In the genomic region with DNA sequence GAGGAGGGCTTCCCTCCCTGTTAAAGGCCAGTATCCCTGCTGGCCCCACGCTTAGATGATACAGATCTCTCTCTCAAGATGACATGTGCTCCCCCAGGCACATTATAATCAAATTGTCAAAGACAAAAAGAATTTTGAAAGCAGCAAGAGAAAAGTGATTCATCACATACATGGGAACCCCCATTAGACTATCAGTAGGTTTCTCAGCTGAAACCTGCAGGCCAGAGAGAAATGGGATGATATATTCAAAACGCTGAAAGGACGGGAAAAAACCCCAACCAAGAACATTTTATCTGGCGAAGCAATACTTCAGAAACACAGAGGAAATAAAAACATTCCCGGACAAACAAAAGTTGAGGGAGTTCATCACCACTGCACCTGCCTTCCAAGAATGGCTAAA, we compare ENCODE assay signal across 2 cellular contexts.
TF ChIP-seq lines count a peak whose summit lies in the region.

No MANE protein-coding gene starts in this region.

TF ChIP-seq in WTC11, 78 proteins besides CTCF, POLR2A, EP300 and RAD21:
- TF ChIP-seq NR1H2 (CRISPR knock-in tag; IDR thresholded peaks at IDR 0.05), result no peak

TF ChIP-seq in H1, 55 proteins besides CTCF, POLR2A, EP300 and RAD21:
- TF ChIP-seq SUZ12 (IDR thresholded peaks at IDR 0.05; ENCODE audit: low read length) (no peak), RNF2 (IDR thresholded peaks at IDR 0.05; ENCODE audit: borderline replicate concordance, low read depth, low read length, missing control alignments, poor library complexity, severe bottlenecking) (no peak), ASH2L (IDR thresholded peaks at IDR 0.05; ENCODE audit: low read length) (no peak), GTF2F1 (IDR thresholded peaks at IDR 0.05; ENCODE audit: borderline replicate concordance, low read depth, low read length) (no peak), KDM4A (IDR thresholded peaks at IDR 0.05; ENCODE audit: low read depth, low read length, severe bottlenecking) (no peak), NANOG (IDR thresholded peaks at IDR 0.05; ENCODE audit: insufficient read depth, low read depth, low read length, poor library complexity, severe bottlenecking) (no peak), JUN (IDR thresholded peaks at IDR 0.05; ENCODE audit: low read depth, low read length) (no peak), FOSL1 (IDR thresholded peaks at IDR 0.05; ENCODE audit: insufficient read depth, low read depth, low read length) (no peak), SP2 (IDR thresholded peaks at IDR 0.05; ENCODE audit: low read length) (no peak), HDAC2 (IDR thresholded peaks at IDR 0.05; ENCODE audit: borderline replicate concordance in 1 of 2, low read depth in 2 of 2, low read length in 2 of 2) (no peak), POU5F1 (IDR thresholded peaks at IDR 0.05; ENCODE audit: low read depth, low read length) (no peak), EZH2 (IDR thresholded peaks at IDR 0.05; ENCODE audit: low read depth, low read length, severe bottlenecking) (no peak), CREB1 (IDR thresholded peaks at IDR 0.05) (no peak), RXRA (IDR thresholded peaks at IDR 0.05; ENCODE audit: insufficient read depth, low read depth, low read length) (no peak)
- TF ChIP-seq, protein P1, sequence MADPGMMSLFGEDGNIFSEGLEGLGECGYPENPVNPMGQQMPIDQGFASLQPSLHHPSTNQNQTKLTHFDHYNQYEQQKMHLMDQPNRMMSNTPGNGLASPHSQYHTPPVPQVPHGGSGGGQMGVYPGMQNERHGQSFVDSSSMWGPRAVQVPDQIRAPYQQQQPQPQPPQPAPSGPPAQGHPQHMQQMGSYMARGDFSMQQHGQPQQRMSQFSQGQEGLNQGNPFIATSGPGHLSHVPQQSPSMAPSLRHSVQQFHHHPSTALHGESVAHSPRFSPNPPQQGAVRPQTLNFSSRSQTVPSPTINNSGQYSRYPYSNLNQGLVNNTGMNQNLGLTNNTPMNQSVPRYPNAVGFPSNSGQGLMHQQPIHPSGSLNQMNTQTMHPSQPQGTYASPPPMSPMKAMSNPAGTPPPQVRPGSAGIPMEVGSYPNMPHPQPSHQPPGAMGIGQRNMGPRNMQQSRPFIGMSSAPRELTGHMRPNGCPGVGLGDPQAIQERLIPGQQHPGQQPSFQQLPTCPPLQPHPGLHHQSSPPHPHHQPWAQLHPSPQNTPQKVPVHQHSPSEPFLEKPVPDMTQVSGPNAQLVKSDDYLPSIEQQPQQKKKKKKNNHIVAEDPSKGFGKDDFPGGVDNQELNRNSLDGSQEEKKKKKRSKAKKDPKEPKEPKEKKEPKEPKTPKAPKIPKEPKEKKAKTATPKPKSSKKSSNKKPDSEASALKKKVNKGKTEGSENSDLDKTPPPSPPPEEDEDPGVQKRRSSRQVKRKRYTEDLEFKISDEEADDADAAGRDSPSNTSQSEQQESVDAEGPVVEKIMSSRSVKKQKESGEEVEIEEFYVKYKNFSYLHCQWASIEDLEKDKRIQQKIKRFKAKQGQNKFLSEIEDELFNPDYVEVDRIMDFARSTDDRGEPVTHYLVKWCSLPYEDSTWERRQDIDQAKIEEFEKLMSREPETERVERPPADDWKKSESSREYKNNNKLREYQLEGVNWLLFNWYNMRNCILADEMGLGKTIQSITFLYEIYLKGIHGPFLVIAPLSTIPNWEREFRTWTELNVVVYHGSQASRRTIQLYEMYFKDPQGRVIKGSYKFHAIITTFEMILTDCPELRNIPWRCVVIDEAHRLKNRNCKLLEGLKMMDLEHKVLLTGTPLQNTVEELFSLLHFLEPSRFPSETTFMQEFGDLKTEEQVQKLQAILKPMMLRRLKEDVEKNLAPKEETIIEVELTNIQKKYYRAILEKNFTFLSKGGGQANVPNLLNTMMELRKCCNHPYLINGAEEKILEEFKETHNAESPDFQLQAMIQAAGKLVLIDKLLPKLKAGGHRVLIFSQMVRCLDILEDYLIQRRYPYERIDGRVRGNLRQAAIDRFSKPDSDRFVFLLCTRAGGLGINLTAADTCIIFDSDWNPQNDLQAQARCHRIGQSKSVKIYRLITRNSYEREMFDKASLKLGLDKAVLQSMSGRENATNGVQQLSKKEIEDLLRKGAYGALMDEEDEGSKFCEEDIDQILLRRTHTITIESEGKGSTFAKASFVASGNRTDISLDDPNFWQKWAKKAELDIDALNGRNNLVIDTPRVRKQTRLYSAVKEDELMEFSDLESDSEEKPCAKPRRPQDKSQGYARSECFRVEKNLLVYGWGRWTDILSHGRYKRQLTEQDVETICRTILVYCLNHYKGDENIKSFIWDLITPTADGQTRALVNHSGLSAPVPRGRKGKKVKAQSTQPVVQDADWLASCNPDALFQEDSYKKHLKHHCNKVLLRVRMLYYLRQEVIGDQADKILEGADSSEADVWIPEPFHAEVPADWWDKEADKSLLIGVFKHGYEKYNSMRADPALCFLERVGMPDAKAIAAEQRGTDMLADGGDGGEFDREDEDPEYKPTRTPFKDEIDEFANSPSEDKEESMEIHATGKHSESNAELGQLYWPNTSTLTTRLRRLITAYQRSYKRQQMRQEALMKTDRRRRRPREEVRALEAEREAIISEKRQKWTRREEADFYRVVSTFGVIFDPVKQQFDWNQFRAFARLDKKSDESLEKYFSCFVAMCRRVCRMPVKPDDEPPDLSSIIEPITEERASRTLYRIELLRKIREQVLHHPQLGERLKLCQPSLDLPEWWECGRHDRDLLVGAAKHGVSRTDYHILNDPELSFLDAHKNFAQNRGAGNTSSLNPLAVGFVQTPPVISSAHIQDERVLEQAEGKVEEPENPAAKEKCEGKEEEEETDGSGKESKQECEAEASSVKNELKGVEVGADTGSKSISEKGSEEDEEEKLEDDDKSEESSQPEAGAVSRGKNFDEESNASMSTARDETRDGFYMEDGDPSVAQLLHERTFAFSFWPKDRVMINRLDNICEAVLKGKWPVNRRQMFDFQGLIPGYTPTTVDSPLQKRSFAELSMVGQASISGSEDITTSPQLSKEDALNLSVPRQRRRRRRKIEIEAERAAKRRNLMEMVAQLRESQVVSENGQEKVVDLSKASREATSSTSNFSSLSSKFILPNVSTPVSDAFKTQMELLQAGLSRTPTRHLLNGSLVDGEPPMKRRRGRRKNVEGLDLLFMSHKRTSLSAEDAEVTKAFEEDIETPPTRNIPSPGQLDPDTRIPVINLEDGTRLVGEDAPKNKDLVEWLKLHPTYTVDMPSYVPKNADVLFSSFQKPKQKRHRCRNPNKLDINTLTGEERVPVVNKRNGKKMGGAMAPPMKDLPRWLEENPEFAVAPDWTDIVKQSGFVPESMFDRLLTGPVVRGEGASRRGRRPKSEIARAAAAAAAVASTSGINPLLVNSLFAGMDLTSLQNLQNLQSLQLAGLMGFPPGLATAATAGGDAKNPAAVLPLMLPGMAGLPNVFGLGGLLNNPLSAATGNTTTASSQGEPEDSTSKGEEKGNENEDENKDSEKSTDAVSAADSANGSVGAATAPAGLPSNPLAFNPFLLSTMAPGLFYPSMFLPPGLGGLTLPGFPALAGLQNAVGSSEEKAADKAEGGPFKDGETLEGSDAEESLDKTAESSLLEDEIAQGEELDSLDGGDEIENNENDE (IDR thresholded peaks at IDR 0.05; ENCODE audit: insufficient replicate concordance, low read length), result no peak
- TF ChIP-seq, protein P2, sequence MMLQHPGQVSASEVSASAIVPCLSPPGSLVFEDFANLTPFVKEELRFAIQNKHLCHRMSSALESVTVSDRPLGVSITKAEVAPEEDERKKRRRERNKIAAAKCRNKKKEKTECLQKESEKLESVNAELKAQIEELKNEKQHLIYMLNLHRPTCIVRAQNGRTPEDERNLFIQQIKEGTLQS (IDR thresholded peaks at IDR 0.05; ENCODE audit: insufficient read depth, low read depth, low read length), result no peak
